In the genomic region with DNA sequence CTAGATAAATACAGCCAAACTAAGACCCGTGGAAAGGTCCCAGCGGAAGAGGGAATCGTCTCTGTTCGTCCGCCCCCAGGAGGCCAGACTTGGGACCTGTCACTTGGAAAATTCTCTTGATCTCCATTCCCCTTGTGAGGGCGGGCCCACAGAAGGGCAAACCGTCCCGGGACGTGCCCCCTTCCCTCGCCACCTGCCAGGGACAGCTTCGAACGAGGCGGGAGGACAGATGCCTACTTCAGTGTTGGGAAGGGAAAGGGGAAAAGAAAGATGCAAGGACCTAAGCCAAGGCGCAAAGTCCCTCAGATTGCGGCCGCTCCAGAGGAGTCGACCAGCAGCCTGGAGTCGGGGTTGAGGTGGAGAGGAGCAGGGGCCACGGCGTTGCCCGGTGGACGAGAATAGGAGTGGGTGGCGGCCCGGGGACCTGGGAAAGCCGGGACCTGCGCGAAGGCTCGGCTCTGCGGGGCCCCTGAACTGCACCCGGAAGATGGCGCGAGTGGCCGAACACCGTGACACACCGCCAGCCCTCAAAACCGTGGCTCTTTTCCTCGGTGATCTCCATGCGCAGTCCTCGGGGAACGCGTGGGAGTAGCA, we compare ENCODE assay signal across 9 cellular contexts.
DNase-seq lines count a peak whose midpoint lies in the region; ATAC-seq and TF ChIP-seq lines count a peak whose summit lies in the region.
"Had no signal": no experiment of that assay in that cellular context is flagged by ENCODE, and none has a peak within 500 bp of the region (broad histone marks: within the 10 kb centered on the region; RNA-seq: fewer than 3 reads in every experiment).

No MANE protein-coding gene starts in this region.

- peak overlapping the region; percentile 95 for H3K4me3 Mint-ChIP-seq in stimulated activated memory B cell treated with anti-CD40 and anti-IgM and Interleukin-4, amounts not matched to agents 10 μg/mL and 1 μg/mL and 100 μg/mL, for 72 hours

- TF ChIP-seq CTCF in GM13976 (IDR thresholded peaks at IDR 0.05; ENCODE audit: borderline replicate concordance, control extremely low read depth, extremely low read depth, insufficient read depth, missing control alignments) (peak; percentile 49), astrocyte of the cerebellum (IDR thresholded peaks at IDR 0.05; ENCODE audit: low read depth, low read length, missing control alignments) (peak; percentile 55)

- H3K4me3 ChIP-seq in astrocyte of the cerebellum (ENCODE audit: low read depth, low read length): peak overlapping the region; percentile 30

- in situ Hi-C loops in GM13976 (cut with MboI; ENCODE audit: low sequenced_read_pairs, unreplicated experiment): loop anchor here (10.0 to 25.0 kb wide), 2 partner anchors 219 to 1292 kb away; no protein-coding TSS in a partner anchor
- in situ Hi-C loops in astrocyte of the cerebellum (cut with HindIII; ENCODE audit: low sequenced_read_pairs): no loop called here

- H3K36me3 Mint-ChIP-seq in stimulated activated memory B cell treated with anti-CD40 and anti-IgM and Interleukin-4, amounts not matched to agents 10 μg/mL and 1 μg/mL and 100 μg/mL, for 72 hours: peaks cover 5% of the 10 kb centered on the region

- peaks cover 64% of the 10 kb centered on the region for H3K4me1 Mint-ChIP-seq in stimulated activated memory B cell treated with anti-CD40 and anti-IgM and Interleukin-4, amounts not matched to agents 10 μg/mL and 1 μg/mL and 100 μg/mL, for 72 hours

- no peaks in the 10 kb centered on the region for H3K9me3 Mint-ChIP-seq in stimulated activated memory B cell treated with anti-CD40 and anti-IgM and Interleukin-4, amounts not matched to agents 10 μg/mL and 1 μg/mL and 100 μg/mL, for 72 hours

- ATAC-seq in stimulated activated memory B cell treated with anti-CD40 and anti-IgM and Interleukin-4, amounts not matched to agents 10 μg/mL and 1 μg/mL and 100 μg/mL, for 72 hours: no peak
- ATAC-seq in HG02970 (IDR thresholded peaks at IDR 0.05; ENCODE audit: low FRiP score, unreplicated experiment): no peak

- H3K27ac Mint-ChIP-seq in stimulated activated memory B cell treated with anti-CD40 and anti-IgM and Interleukin-4, amounts not matched to agents 10 μg/mL and 1 μg/mL and 100 μg/mL, for 72 hours: peak overlapping the region; percentile 98

- DNase-seq in GM13976 (ENCODE audit: low spot score): peak; percentile 22
- no peak for DNase-seq in astrocyte of the cerebellum (ENCODE audit: low read depth)
- DNase-seq in islet precursor cell: peak; percentile 81
- no peak for DNase-seq in DMS 273 treated with DMSO at 0.1 percent for 48 hours (lab: John Stamatoyannopoulos, UW)
- no peak for DNase-seq in activated gamma-delta T cell (lab: John Stamatoyannopoulos, UW)
- DNase-seq in NAMALWA (ENCODE audit: low spot score): no peak
- DNase-seq: NCI-H2081 treated with DMSO at 0.1 percent for 48 hours had no signal

- H3K27me3 Mint-ChIP-seq in stimulated activated memory B cell treated with anti-CD40 and anti-IgM and Interleukin-4, amounts not matched to agents 10 μg/mL and 1 μg/mL and 100 μg/mL, for 72 hours: no peaks in the 10 kb centered on the region

Comparison
In these comparisons a context has a peak if more than half of its experiments do, and no peak if none do; other contexts are left out.
1. DNase-seq: peak in GM13976 (single experiment) and islet precursor cell (single experiment); none in astrocyte of the cerebellum (single experiment), DMS 273 treated with DMSO at 0.1 percent for 48 hours (single experiment), activated gamma-delta T cell (single experiment) and NAMALWA (single experiment).